In the genomic region with DNA sequence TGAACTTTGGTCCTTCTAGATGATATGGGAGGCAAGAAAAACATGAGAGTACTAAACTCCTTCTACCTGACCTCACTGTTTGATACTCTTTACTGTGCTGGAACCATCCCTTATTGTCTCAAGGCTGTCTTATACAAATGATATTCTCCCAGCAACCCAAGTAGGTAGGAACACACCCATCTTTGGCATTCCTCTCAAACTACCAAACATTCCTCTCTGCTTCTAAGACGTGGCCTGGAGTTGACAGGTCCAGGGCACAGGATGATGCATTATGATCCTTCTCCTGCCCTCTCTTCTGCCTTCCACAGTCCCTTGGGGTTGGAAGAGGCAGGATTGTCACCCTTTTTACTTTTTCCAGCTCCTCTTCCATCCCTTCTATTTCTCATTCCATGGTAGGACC, we compare ENCODE assay signal across 20 cellular contexts.
"Had no signal": no experiment of that assay in that cellular context is flagged by ENCODE, and none has a peak within 500 bp of the region (broad histone marks: within the 10 kb centered on the region; RNA-seq: fewer than 3 reads in every experiment).

No MANE protein-coding gene starts in this region.

- H3K9me3 Mint-ChIP-seq: activated CD4-positive, alpha-beta T cell treated with anti-CD3 and anti-CD28 coated beads, Interleukin-2, amount 10 ng/mL, durations not matched to agents 7 days and 5 days; activated naive CD4-positive, alpha-beta T cell treated with anti-CD3 and anti-CD28 coated beads, Interleukin-2, amount 50 U/mL, for 24 hours; T-helper 1 cell treated with Interleukin-12 subunit alpha and Interleukin-12 subunit beta and Interleukin-4 antibody, amounts not matched to agents 30 μg/mL and 1 μg/mL, for 36 hours had no signal

- H3K4me3 Mint-ChIP-seq: activated CD4-positive, alpha-beta T cell treated with anti-CD3 and anti-CD28 coated beads, Interleukin-2, amount 10 ng/mL, durations not matched to agents 7 days and 5 days; activated CD8-positive, alpha-beta T cell treated with anti-CD3 and anti-CD28 coated beads, Interleukin-2, amount 10 ng/mL, durations not matched to agents 7 days and 5 days; activated naive CD4-positive, alpha-beta T cell treated with anti-CD3 and anti-CD28 coated beads, Interleukin-2, amount 50 U/mL, for 24 hours; immature natural killer cell; stimulated activated naive CD8-positive, alpha-beta T cell treated with anti-CD3 and anti-CD28 coated beads, Interleukin-15, Interleukin-2, amounts not matched to agents 100 ng/mL and 50 ng/mL, for 24 hours; T-helper 1 cell treated with Interleukin-12 subunit alpha and Interleukin-12 subunit beta and Interleukin-4 antibody, amounts not matched to agents 30 μg/mL and 1 μg/mL, for 36 hours had no signal

- H3K27me3 Mint-ChIP-seq: activated CD4-positive, alpha-beta T cell treated with anti-CD3 and anti-CD28 coated beads, Interleukin-2, amount 10 ng/mL, durations not matched to agents 7 days and 5 days; stimulated activated naive CD8-positive, alpha-beta T cell treated with anti-CD3 and anti-CD28 coated beads, Interleukin-15, Interleukin-2, amounts not matched to agents 100 ng/mL and 50 ng/mL, for 24 hours had no signal

- H3K36me3 Mint-ChIP-seq: activated naive CD4-positive, alpha-beta T cell treated with anti-CD3 and anti-CD28 coated beads, Interleukin-2, amount 50 U/mL, for 24 hours; immature natural killer cell had no signal

- H3K4me3 ChIP-seq: ascending aorta, breast epithelium, gastroesophageal sphincter, heart left ventricle, lower lobe of right lung, tibial nerve had no signal

- H3K27ac Mint-ChIP-seq: activated CD4-positive, alpha-beta T cell treated with anti-CD3 and anti-CD28 coated beads, Interleukin-2, amount 10 ng/mL, durations not matched to agents 7 days and 5 days; activated CD8-positive, alpha-beta T cell treated with anti-CD3 and anti-CD28 coated beads, Interleukin-2, amount 10 ng/mL, durations not matched to agents 7 days and 5 days; activated naive CD4-positive, alpha-beta T cell treated with anti-CD3 and anti-CD28 coated beads, Interleukin-2, amount 50 U/mL, for 24 hours; immature natural killer cell; stimulated activated naive CD8-positive, alpha-beta T cell treated with anti-CD3 and anti-CD28 coated beads, Interleukin-15, Interleukin-2, amounts not matched to agents 100 ng/mL and 50 ng/mL, for 24 hours; T-helper 1 cell treated with Interleukin-12 subunit alpha and Interleukin-12 subunit beta and Interleukin-4 antibody, amounts not matched to agents 30 μg/mL and 1 μg/mL, for 36 hours had no signal

- DNase-seq: activated CD4-positive, alpha-beta T cell treated with anti-CD3 and anti-CD28 coated beads, Interleukin-2, amount 10 ng/mL, durations not matched to agents 7 days and 5 days; activated CD8-positive, alpha-beta T cell treated with anti-CD3 and anti-CD28 coated beads, Interleukin-2, amount 10 ng/mL, durations not matched to agents 7 days and 5 days; activated effector memory CD4-positive, alpha-beta T cell treated with anti-CD3 and anti-CD28 coated beads, Interleukin-2, amount 50 U/mL, for 16 hours; activated T-cell treated with anti-CD3 and anti-CD28 coated beads, Interleukin-2, amount 50 U/mL, for 48 hours; effector CD4-positive, alpha-beta T cell; heart left ventricle; immature natural killer cell; left colon; lower lobe of right lung; occipital lobe; posterior cingulate gyrus; stimulated activated CD4-positive, alpha-beta T cell treated with anti-CD3 and anti-CD28 coated beads, Interleukin-12 subunit alpha, Interleukin-12 subunit beta, amount 100 ng/mL, for 4 hours; stimulated activated CD4-positive, alpha-beta T cell treated with anti-CD3 and anti-CD28 coated beads, Interleukin-1b, Interleukin-23, amount 100 ng/mL, for 48 hours had no signal

- H3K4me1 Mint-ChIP-seq: activated CD4-positive, alpha-beta T cell treated with anti-CD3 and anti-CD28 coated beads, Interleukin-2, amount 10 ng/mL, durations not matched to agents 7 days and 5 days; activated naive CD4-positive, alpha-beta T cell treated with anti-CD3 and anti-CD28 coated beads, Interleukin-2, amount 50 U/mL, for 24 hours; immature natural killer cell had no signal
